ENCODE assay signal across 16 cellular contexts in the genomic region with DNA sequence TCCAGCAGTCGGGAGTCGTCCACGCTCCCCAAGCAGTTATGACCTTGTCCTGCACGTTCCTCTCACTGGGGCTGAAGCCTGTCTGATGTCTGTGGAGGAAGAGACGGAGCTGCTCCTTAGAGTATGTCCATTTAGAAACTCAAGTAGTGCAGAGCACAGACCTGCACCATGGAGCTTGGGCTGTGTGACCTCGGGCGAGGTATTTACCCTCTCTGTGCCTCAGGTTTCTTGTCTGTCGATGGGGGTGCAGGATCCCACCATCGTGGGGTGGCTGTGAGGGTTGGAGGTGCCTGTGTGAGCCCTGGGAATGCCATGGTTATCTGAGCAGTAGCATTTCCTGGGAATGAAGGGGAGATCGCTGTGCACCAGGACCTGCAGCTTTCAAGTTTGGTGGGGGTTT. TPM values are rescaled to one million over a fixed set of nuclear protein-coding genes. Genes with fewer than 3 reads are reported as not detected.
A peak's percentile ranks its signal among the peaks of the same experiment; 100 is the strongest.
DNase-seq lines count a peak whose midpoint lies in the region; ATAC-seq and TF ChIP-seq lines count a peak whose summit lies in the region.
"Had no signal": no experiment of that assay in that cellular context is flagged by ENCODE, and none has a peak within 500 bp of the region (broad histone marks: within the 10 kb centered on the region; RNA-seq: fewer than 3 reads in every experiment).

No MANE protein-coding gene starts in this region.

- intact Hi-C loops in MCF 10A (cut with micrococcal nuclease): no loop called here
- intact Hi-C loops in uterus (cut with DNase I; ENCODE audit: low total_unique reads): no loop called here

- no peaks in the 10 kb centered on the region for H3K27me3 Mint-ChIP-seq in MCF 10A (ENCODE audit: insufficient read depth, unreplicated experiment)
- H3K27me3 Mint-ChIP-seq in natural killer cell treated with Interleukin-12 subunit alpha and Interleukin-12 subunit beta and Interleukin-15 and Interleukin-18, amount 100 ng/mL, for 72 hours: no peaks in the 10 kb centered on the region

- ATAC-seq in natural killer cell treated with Interleukin-12 subunit alpha and Interleukin-12 subunit beta and Interleukin-15 and Interleukin-18, amount 100 ng/mL, for 72 hours: no peak
- ATAC-seq: WTC11 had no signal

- peaks cover 27% of the 10 kb centered on the region for H3K79me2 ChIP-seq in ACC112 (ENCODE audit: control insufficient read depth, insufficient read depth, low read length, unreplicated experiment)
- peaks cover 61% of the 10 kb centered on the region for H3K79me2 ChIP-seq in KMS-11 (ENCODE audit: insufficient read depth, low read depth)
- peaks cover 8% of the 10 kb centered on the region for H3K79me2 ChIP-seq in hepatocyte

- no TSS peak for BruUV-seq in MCF 10A (replicated peaks; lab: Mats Ljungman, UMichigan)

- H3K9me2 ChIP-seq in hepatocyte (replicated peaks; ENCODE audit: insufficient read depth): no peaks in the 10 kb centered on the region

- peaks cover 3% of the 10 kb centered on the region; the same call in 1 of the 2 replicates for H3K36me3 ChIP-seq in ACC112 (ENCODE audit: insufficient read depth, low read length)
- peaks cover 11% of the 10 kb centered on the region; the same call in 1 of the 2 replicates for H3K36me3 ChIP-seq in KMS-11 (ENCODE audit: insufficient read depth)
- H3K36me3 ChIP-seq in hepatocyte (replicated peaks; ENCODE audit: insufficient read depth, low read depth): no peaks in the 10 kb centered on the region
- no peaks in the 10 kb centered on the region for H3K36me3 ChIP-seq in uterus

- H3K4me1 ChIP-seq in ACC112 (ENCODE audit: control insufficient read depth, insufficient read depth, low read length, unreplicated experiment): peaks cover 27% of the 10 kb centered on the region
- peaks cover 98% of the 10 kb centered on the region for H3K4me1 ChIP-seq in KMS-11 (ENCODE audit: low read depth, poor library complexity, severe bottlenecking)
- H3K4me1 ChIP-seq in hepatocyte (ENCODE audit: insufficient read depth): peaks cover 7% of the 10 kb centered on the region
- no peaks in the 10 kb centered on the region for H3K4me1 ChIP-seq in uterus

- H3K27me3 ChIP-seq in ACC112 (ENCODE audit: insufficient read depth, low read length): no peaks in the 10 kb centered on the region
- H3K27me3 ChIP-seq in KMS-11 (ENCODE audit: insufficient read depth, low read depth): no peaks in the 10 kb centered on the region
- H3K27me3 ChIP-seq in hepatocyte: no peaks in the 10 kb centered on the region
- H3K27me3 ChIP-seq in uterus: no peaks in the 10 kb centered on the region
- H3K27me3 ChIP-seq: neutrophil had no signal

- no peak for TF ChIP-seq POLR2A in uterus (IDR thresholded peaks at IDR 0.05)

- H3K27ac ChIP-seq in ACC112 (ENCODE audit: low read depth, low read length): peak overlapping the region; percentile 97; the same call in 1 of the 2 replicates
- peak overlapping the region; percentile 99 for H3K27ac ChIP-seq in KMS-11
- no peak overlapping the region for H3K27ac ChIP-seq in hepatocyte
- H3K27ac ChIP-seq in uterus: no peak overlapping the region
- H3K27ac ChIP-seq: neutrophil had no signal

- H3K4me2 ChIP-seq in KMS-11: peak overlapping the region; percentile 83
- H3K4me2 ChIP-seq in hepatocyte: no peak overlapping the region

- CTCF ChIA-PET in MCF 10A (lab: Yijun Ruan, JAX): interaction anchor here (0.5 kb wide), 1 partner anchor 129 kb away, joined by 3 read pairs; no protein-coding TSS in a partner anchor

- H3K4me3 ChIP-seq in ACC112 (ENCODE audit: low read depth, low read length) (no peak overlapping the region), KMS-11 (IDR thresholded peaks at IDR 0.05; ENCODE audit: insufficient read depth, low read depth, low read length) (no peak overlapping the region), hepatocyte (no peak overlapping the region), uterus (no peak overlapping the region)

- H3K4me3 Mint-ChIP-seq in MCF 10A (ENCODE audit: unreplicated experiment): peak overlapping the region; percentile 55
- H3K4me3 Mint-ChIP-seq in natural killer cell treated with Interleukin-12 subunit alpha and Interleukin-12 subunit beta and Interleukin-15 and Interleukin-18, amount 100 ng/mL, for 72 hours: no peak overlapping the region
- H3K4me3 Mint-ChIP-seq: WTC11 had no signal

- peak overlapping the region; percentile 87 for H3K27ac Mint-ChIP-seq in MCF 10A (ENCODE audit: low read depth, unreplicated experiment)
- H3K27ac Mint-ChIP-seq in natural killer cell treated with Interleukin-12 subunit alpha and Interleukin-12 subunit beta and Interleukin-15 and Interleukin-18, amount 100 ng/mL, for 72 hours: peak overlapping the region; percentile 86 to 92
- H3K27ac Mint-ChIP-seq: WTC11 had no signal

- WGBS in hepatocyte (ENCODE audit: low lambda C conversion rate, missing lambda C conversion rate): 97% methylated on average over 10 of the region's 10 CpGs

- H3K4me1 Mint-ChIP-seq in MCF 10A (ENCODE audit: insufficient read depth, unreplicated experiment): peaks cover 19% of the 10 kb centered on the region
- peaks cover 29 to 33% of the 10 kb centered on the region in 2 donors for H3K4me1 Mint-ChIP-seq in natural killer cell treated with Interleukin-12 subunit alpha and Interleukin-12 subunit beta and Interleukin-15 and Interleukin-18, amount 100 ng/mL, for 72 hours (ENCODE audit: low read depth in 2 of 2)
- H3K4me1 Mint-ChIP-seq: WTC11 had no signal

- no peaks in the 10 kb centered on the region for H3K9me3 ChIP-seq in hepatocyte (ENCODE audit: low read depth)
- no peaks in the 10 kb centered on the region for H3K9me3 ChIP-seq in uterus
- H3K9me3 ChIP-seq: neutrophil had no signal

- TF ChIP-seq CTCF in KMS-11 (conservative IDR thresholded peaks at IDR 0.05; ENCODE audit: low read depth, low read length) (no peak), MCF 10A (IDR thresholded peaks at IDR 0.05; ENCODE audit: unreplicated experiment) (no peak), hepatocyte (IDR thresholded peaks at IDR 0.05; ENCODE audit: poor library complexity) (no peak), uterus (IDR thresholded peaks at IDR 0.05) (no peak)

- H3K36me3 Mint-ChIP-seq in MCF 10A (ENCODE audit: insufficient read depth, unreplicated experiment): peaks cover 65% of the 10 kb centered on the region
- H3K36me3 Mint-ChIP-seq in natural killer cell treated with Interleukin-12 subunit alpha and Interleukin-12 subunit beta and Interleukin-15 and Interleukin-18, amount 100 ng/mL, for 72 hours: no peaks in the 10 kb centered on the region

- no peak overlapping the region for H2AFZ ChIP-seq in ACC112 (ENCODE audit: low read length, unreplicated experiment)
- no peak overlapping the region for H2AFZ ChIP-seq in KMS-11 (ENCODE audit: low read depth)
- H2AFZ ChIP-seq in hepatocyte: no peak overlapping the region

- no peaks in the 10 kb centered on the region for H3K9me3 Mint-ChIP-seq in MCF 10A (ENCODE audit: unreplicated experiment)
- no peaks in the 10 kb centered on the region for H3K9me3 Mint-ChIP-seq in natural killer cell treated with Interleukin-12 subunit alpha and Interleukin-12 subunit beta and Interleukin-15 and Interleukin-18, amount 100 ng/mL, for 72 hours
- H3K9me3 Mint-ChIP-seq: WTC11 had no signal

- POLR2A ChIA-PET in MCF 10A (lab: Yijun Ruan, JAX): interaction anchor here (0.9 to 3.2 kb wide), 4 partner anchors 14 to 47 kb away, joined by 3 to 28 read pairs (median 6); partner anchors contain the start of gene TRAF2

- H4K20me1 ChIP-seq in KMS-11 (ENCODE audit: insufficient read depth): no peaks in the 10 kb centered on the region
- H4K20me1 ChIP-seq in hepatocyte (ENCODE audit: insufficient read depth, poor library complexity, severe bottlenecking): no peaks in the 10 kb centered on the region

- no peak overlapping the region for H3K9ac ChIP-seq in KMS-11

- no peak for DNase-seq in MCF 10A (ENCODE audit: unreplicated experiment)
- DNase-seq in natural killer cell treated with Interleukin-12 subunit alpha and Interleukin-12 subunit beta and Interleukin-15 and Interleukin-18, amount 100 ng/mL, for 72 hours (ENCODE audit: low spot score): no peak
- no peak for DNase-seq in hepatocyte (ENCODE audit: low spot score)
- DNase-seq in NCI-H1048 (lab: John Stamatoyannopoulos, UW): no peak
- no peak for DNase-seq in activated CD4-positive, CD25-positive, alpha-beta regulatory T cell treated with anti-CD3 and anti-CD28 coated beads, Interleukin-2, amount 50 U/mL, for 72 hours
- DNase-seq in uterus: no peak
- DNase-seq: C1 segment of cervical spinal cord, GDM1, NCI-H1105, SHP77 had no signal

RNA-seq across cellular contexts. Expression of gene TRAF2, which starts 14.2 kb away (rescaled TPM):
- total RNA-seq in MCF 10A (2022): 10.7 and 14.1 TPM in 2 replicates
- 100 to 1,000 TPM in 1 of 2 donors, 10 to 100 TPM in 1; 55.7 to 107 TPM for total RNA-seq in natural killer cell treated with Interleukin-12 subunit alpha and Interleukin-12 subunit beta and Interleukin-15 and Interleukin-18, amount 100 ng/mL, for 72 hours
- 7.6 TPM in 2 replicates for total RNA-seq in hepatocyte
- 12.4 and 12.6 TPM in 2 replicates for polyA plus RNA-seq in hepatocyte
- total RNA-seq in uterus: 10 to 100 TPM in 3 of 4 donors, under 1 TPM in 1; 0.88 to 22.1 (median 11.9) TPM

RNA-seq across cellular contexts. Expression of gene EDF1, which starts 34.4 kb away (rescaled TPM):
- total RNA-seq in MCF 10A (2022): 480 and 581 TPM in 2 replicates
- total RNA-seq in natural killer cell treated with Interleukin-12 subunit alpha and Interleukin-12 subunit beta and Interleukin-15 and Interleukin-18, amount 100 ng/mL, for 72 hours: 100 to 1,000 TPM; 299 to 453 TPM
- total RNA-seq in hepatocyte: 318 and 372 TPM in 2 replicates
- polyA plus RNA-seq in hepatocyte: 508 and 568 TPM in 2 replicates
- 100 to 1,000 TPM in 3 of 4 donors, 10 to 100 TPM in 1; 75.6 to 244 (median 144) TPM for total RNA-seq in uterus

RNA-seq across cellular contexts. Expression of gene FBXW5, which starts 44.0 kb away (rescaled TPM):
- 88.8 and 100 TPM in 2 replicates for total RNA-seq in MCF 10A (2022)
- 100 to 1,000 TPM; 102 to 155 TPM for total RNA-seq in natural killer cell treated with Interleukin-12 subunit alpha and Interleukin-12 subunit beta and Interleukin-15 and Interleukin-18, amount 100 ng/mL, for 72 hours
- 141 and 179 TPM in 2 replicates for total RNA-seq in hepatocyte
- polyA plus RNA-seq in hepatocyte: 160 and 172 TPM in 2 replicates
- total RNA-seq in uterus: 100 to 1,000 TPM in 1 of 4 donors, 10 to 100 TPM in 3; 67.4 to 111 (median 75.3) TPM

RNA-seq across cellular contexts. Expression of gene C8G, which starts 44.5 kb away (rescaled TPM):
- total RNA-seq in MCF 10A (2022) (1.0 and 1.1 TPM in 2 replicates), hepatocyte (5.7 and 15.7 TPM in 2 replicates), uterus (not detected)
- total RNA-seq in natural killer cell treated with Interleukin-12 subunit alpha and Interleukin-12 subunit beta and Interleukin-15 and Interleukin-18, amount 100 ng/mL, for 72 hours: 1 to 10 TPM; 2.4 to 2.5 TPM
- 15.4 and 15.7 TPM in 2 replicates for polyA plus RNA-seq in hepatocyte
- total RNA-seq: kidney epithelial cell, NCI-H460 had no signal

RNA-seq across cellular contexts. Expression of gene MAMDC4, which starts 48.4 kb away (rescaled TPM):
- total RNA-seq in MCF 10A (2022): 11.8 and 14.1 TPM in 2 replicates
- total RNA-seq in natural killer cell treated with Interleukin-12 subunit alpha and Interleukin-12 subunit beta and Interleukin-15 and Interleukin-18, amount 100 ng/mL, for 72 hours: 10 to 100 TPM; 16.0 to 17.2 TPM
- total RNA-seq in hepatocyte: 7.9 and 8.5 TPM in 2 replicates
- 12.7 and 16.9 TPM in 2 replicates for polyA plus RNA-seq in hepatocyte
- 1 to 10 TPM in 2 of 4 donors, under 1 TPM in 1, not detected in 1; 0.26 to 4.3 (median 4.2) TPM for total RNA-seq in uterus

Comparison
In these comparisons a context has a peak if more than half of its experiments do, and no peak if none do; other contexts are left out.
1. H3K27ac ChIP-seq: peak in ACC112 (single experiment) and KMS-11 (single experiment); none in hepatocyte (single experiment) and uterus (0 of 2).